26 cellular contexts compared by ENCODE assay signal in genomic region chr1:23276531-23276930, GRCh38. TPM values are rescaled to one million over a fixed set of nuclear protein-coding genes. Genes with fewer than 3 reads are reported as not detected.
"Had no signal": no experiment of that assay in that cellular context is flagged by ENCODE, and none has a peak within 500 bp of the region (broad histone marks: within the 10 kb centered on the region; RNA-seq: fewer than 3 reads in every experiment).

No MANE protein-coding gene starts in this region.

- H3K4me1 Mint-ChIP-seq: endodermal cell; memory B cell; natural killer cell; stimulated activated naive CD8-positive, alpha-beta T cell treated with anti-CD3 and anti-CD28 coated beads, Interleukin-15, amount 100 ng/mL, for 72 hours had no signal

- H3K27me3 ChIP-seq: right atrium auricular region, suprapubic skin, thyroid gland, vagina had no signal

- H3K9me3 ChIP-seq: gastrocnemius medialis, prostate gland, right atrium auricular region, suprapubic skin, thyroid gland, vagina had no signal

- H3K4me3 ChIP-seq: gastrocnemius medialis, lung, prostate gland, right atrium auricular region, smooth muscle cell, suprapubic skin, thyroid gland, vagina had no signal

- H3K4me1 ChIP-seq: gastrocnemius medialis, suprapubic skin, vagina had no signal

- H3K27ac ChIP-seq: gastrocnemius medialis, prostate gland, right atrium auricular region, suprapubic skin, thyroid gland, vagina had no signal

- H3K4me2 ChIP-seq: smooth muscle cell had no signal

- H3K9me3 Mint-ChIP-seq: dendritic cell treated with granulocyte-macrophage colony-stimulating factor and Interleukin-4, amounts not matched to agents 40 ng/mL and 50 ng/mL, for 4 days; endodermal cell; memory B cell; natural killer cell; stimulated activated naive CD8-positive, alpha-beta T cell treated with anti-CD3 and anti-CD28 coated beads, Interleukin-15, amount 100 ng/mL, for 72 hours had no signal

- H3K36me3 Mint-ChIP-seq: natural killer cell had no signal

- H3K36me3 ChIP-seq: prostate gland, vagina had no signal

- DNase-seq: effector CD8-positive, alpha-beta T cell; endodermal cell; foreskin fibroblast; gastrocnemius medialis; head of caudate nucleus; left ventricle myocardium superior; natural killer cell; stimulated activated CD4-positive, alpha-beta T cell treated with anti-CD3 and anti-CD28 coated beads, Interleukin-12 subunit alpha, Interleukin-12 subunit beta, amount 100 ng/mL, for 4 hours; stimulated activated CD4-positive, alpha-beta T cell treated with anti-CD3 and anti-CD28 coated beads, Interleukin-1b, Interleukin-23, amount 100 ng/mL, for 48 hours; stimulated activated CD4-positive, alpha-beta T cell treated with anti-CD3 and anti-CD28 coated beads, Interleukin-4, amount 100 ng/mL, for 1 hour; stimulated activated CD8-positive, alpha-beta memory T cell treated with anti-CD3 and anti-CD28 coated beads, Interleukin-4, amount 100 ng/mL, for 48 hours; stimulated activated naive CD4-positive, alpha-beta T cell; stimulated activated naive CD8-positive, alpha-beta T cell treated with anti-CD3 and anti-CD28 coated beads, Interleukin-15, amount 100 ng/mL, for 72 hours; thyroid gland had no signal

- ATAC-seq: esophagus mucosa; gastrocnemius medialis; left ventricle myocardium superior; natural killer cell; sciatic nerve; stimulated activated naive CD8-positive, alpha-beta T cell treated with anti-CD3 and anti-CD28 coated beads, Interleukin-15, amount 100 ng/mL, for 72 hours had no signal

- H3K4me3 Mint-ChIP-seq: dendritic cell treated with granulocyte-macrophage colony-stimulating factor and Interleukin-4, amounts not matched to agents 40 ng/mL and 50 ng/mL, for 4 days; endodermal cell; memory B cell; natural killer cell; stimulated activated naive CD8-positive, alpha-beta T cell treated with anti-CD3 and anti-CD28 coated beads, Interleukin-15, amount 100 ng/mL, for 72 hours had no signal

- H3K27ac Mint-ChIP-seq: dendritic cell treated with granulocyte-macrophage colony-stimulating factor and Interleukin-4, amounts not matched to agents 40 ng/mL and 50 ng/mL, for 4 days; endodermal cell; memory B cell; natural killer cell; stimulated activated naive CD8-positive, alpha-beta T cell treated with anti-CD3 and anti-CD28 coated beads, Interleukin-15, amount 100 ng/mL, for 72 hours had no signal

RNA-seq across cellular contexts. Expression of gene HTR1D, which starts 59.2 kb away (rescaled TPM):
- total RNA-seq: esophagus mucosa, gastrocnemius medialis, mononuclear cell, natural killer cell, right atrium auricular region, suprapubic skin, thyroid gland, vagina had no signal
- polyA plus RNA-seq: neural cell had no signal
